Comparison of ENCODE assay signal across 15 cellular contexts in the genomic region with DNA sequence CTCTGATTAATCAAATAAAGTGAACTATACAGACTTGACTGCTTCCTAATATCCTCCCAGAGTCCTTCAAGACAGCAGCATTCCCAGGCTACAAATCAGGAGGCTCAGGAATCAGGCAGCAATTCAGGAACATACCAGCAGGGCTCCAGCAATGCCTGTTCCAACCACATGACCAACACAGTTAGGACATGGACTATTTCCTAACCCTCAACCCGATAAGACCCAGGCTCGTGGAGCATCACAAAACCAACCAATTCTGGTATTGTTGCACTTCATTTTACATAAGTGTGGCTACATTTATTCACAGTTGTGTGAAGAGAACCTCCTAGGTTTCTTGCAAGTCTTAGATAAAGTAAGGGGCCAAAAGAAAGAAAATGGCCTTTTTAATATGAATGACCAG.
DNase-seq lines count a peak whose midpoint lies in the region; ATAC-seq, FAIRE-seq and TF ChIP-seq lines count a peak whose summit lies in the region.
"Had no signal": no experiment of that assay in that cellular context is flagged by ENCODE, and none has a peak within 500 bp of the region (broad histone marks: within the 10 kb centered on the region; RNA-seq: fewer than 3 reads in every experiment).

No MANE protein-coding gene starts in this region.

- no peaks in the 10 kb centered on the region for H4K20me1 ChIP-seq in keratinocyte (ENCODE audit: control insufficient read depth, extremely low read depth, insufficient read depth, low read length)

- H3K36me3 ChIP-seq in bronchial epithelial cell (ENCODE audit: control insufficient read depth, insufficient read depth, low read length), result no peaks in the 10 kb centered on the region
- no peaks in the 10 kb centered on the region for H3K36me3 ChIP-seq in keratinocyte (ENCODE audit: control insufficient read depth in 2 of 2, extremely low read depth in 1 of 2, insufficient read depth in 2 of 2, low read length in 2 of 2)
- H3K36me3 ChIP-seq: esophagus muscularis mucosa had no signal

- H3K9ac ChIP-seq in keratinocyte (ENCODE audit: control insufficient read depth, extremely low read depth, insufficient read depth, low read length), result no peak overlapping the region

- H3K27ac ChIP-seq in C4-2B (no peak overlapping the region), keratinocyte (ENCODE audit: control insufficient read depth, insufficient read depth, low read length) (no peak overlapping the region)
- H3K27ac ChIP-seq: esophagus muscularis mucosa had no signal

- H2AFZ ChIP-seq in keratinocyte (ENCODE audit: control insufficient read depth, low read length), result no peak overlapping the region

- H3K27me3 ChIP-seq in bronchial epithelial cell (ENCODE audit: control insufficient read depth, insufficient read depth, low read length) (no peaks in the 10 kb centered on the region), keratinocyte (ENCODE audit: control insufficient read depth, extremely low read depth, insufficient read depth, low read length) (no peaks in the 10 kb centered on the region)
- H3K27me3 ChIP-seq: esophagus muscularis mucosa had no signal

- no peaks in the 10 kb centered on the region for H3K9me3 ChIP-seq in keratinocyte (ENCODE audit: control insufficient read depth, low read depth, low read length)
- H3K9me3 ChIP-seq: esophagus muscularis mucosa had no signal

- H3K79me2 ChIP-seq in keratinocyte (ENCODE audit: control insufficient read depth, insufficient read depth, low read length), result no peaks in the 10 kb centered on the region

- no peaks in the 10 kb centered on the region for H3K4me1 ChIP-seq in keratinocyte (ENCODE audit: control insufficient read depth, extremely low read depth, insufficient read depth, low read length)
- H3K4me1 ChIP-seq: esophagus muscularis mucosa had no signal

- ATAC-seq in HG02840 (IDR thresholded peaks at IDR 0.05; ENCODE audit: low FRiP score, unreplicated experiment), result no peak
- ATAC-seq: Panc1 had no signal

- H3K4me3 ChIP-seq in HFF-Myc (replicated peaks; ENCODE audit: low read depth, low read length) (no peak overlapping the region), bronchial epithelial cell (ENCODE audit: low read depth, low read length) (no peak overlapping the region), keratinocyte (ENCODE audit: control insufficient read depth in 2 of 3, extremely low read depth in 1 of 3, insufficient read depth in 2 of 3, low read depth in 1 of 3, low read length in 3 of 3) (no peak overlapping the region)
- H3K4me3 ChIP-seq: esophagus muscularis mucosa had no signal

- TF ChIP-seq CTCF in C4-2B (conservative IDR thresholded peaks at IDR 0.05) (peak; percentile 39), HFF-Myc (IDR thresholded peaks at IDR 0.05; ENCODE audit: low read depth, low read length, missing control alignments) (peak; percentile 35), bronchial epithelial cell (IDR thresholded peaks at IDR 0.05; ENCODE audit: insufficient read depth, low read length, severe bottlenecking) (peak; percentile 27), keratinocyte (optimal IDR thresholded peaks at IDR 0.05 in 1 of 3, IDR thresholded peaks at IDR 0.05 in 1 of 3, conservative IDR thresholded peaks at IDR 0.05 in 1 of 3; ENCODE audit: extremely low read depth in 1 of 3, insufficient read depth in 2 of 3, low read length in 3 of 3) (peak; percentile 25 to 49 (median 35))

- no peak overlapping the region for H3K4me2 ChIP-seq in keratinocyte (ENCODE audit: control insufficient read depth, extremely low read depth, insufficient read depth, low read depth, low read length)

- FAIRE-seq in bronchial epithelial cell (lab: Jason Lieb, UNC) (peak; percentile 62), keratinocyte (lab: Jason Lieb, UNC) (no peak)
- FAIRE-seq: kidney had no signal

- no peak for DNase-seq in HFF-Myc (ENCODE audit: extremely low read depth, low read depth)
- peak; percentile 8 for DNase-seq in bronchial epithelial cell (ENCODE audit: low read depth)
- no peak for DNase-seq in keratinocyte (ENCODE audit: low read depth, low spot score)
- DNase-seq in activated CD4-positive, alpha-beta T cell treated with anti-CD3 and anti-CD28 coated beads for 48 hours, result no peak
- no peak for DNase-seq in NCI-H2107 treated with DMSO at 0.1 percent for 48 hours (lab: John Stamatoyannopoulos, UW; ENCODE audit: unreplicated experiment)
- no peak for DNase-seq in NCI-H187 treated with DMSO at 0.1 percent for 48 hours (lab: John Stamatoyannopoulos, UW)
- DNase-seq: activated CD4-positive, alpha-beta T cell treated with anti-CD3 and anti-CD28 coated beads, Interleukin-2, amount 50 U/mL, for 1 hour; activated effector memory CD4-positive, alpha-beta T cell treated with Interleukin-2 at 50 U/mL for 16 hours; caudate nucleus; CD4-positive, CD25-positive, alpha-beta regulatory T cell; kidney had no signal

- dilution Hi-C loops in keratinocyte (cut with MboI; ENCODE audit: extremely low pct_ligation_motif_present, low sequenced_read_pairs), result no loop called here

- no peaks in the 10 kb centered on the region for H3K9me1 ChIP-seq in keratinocyte (ENCODE audit: control insufficient read depth, extremely low read depth, insufficient read depth, low read length)
